In the genomic region with DNA sequence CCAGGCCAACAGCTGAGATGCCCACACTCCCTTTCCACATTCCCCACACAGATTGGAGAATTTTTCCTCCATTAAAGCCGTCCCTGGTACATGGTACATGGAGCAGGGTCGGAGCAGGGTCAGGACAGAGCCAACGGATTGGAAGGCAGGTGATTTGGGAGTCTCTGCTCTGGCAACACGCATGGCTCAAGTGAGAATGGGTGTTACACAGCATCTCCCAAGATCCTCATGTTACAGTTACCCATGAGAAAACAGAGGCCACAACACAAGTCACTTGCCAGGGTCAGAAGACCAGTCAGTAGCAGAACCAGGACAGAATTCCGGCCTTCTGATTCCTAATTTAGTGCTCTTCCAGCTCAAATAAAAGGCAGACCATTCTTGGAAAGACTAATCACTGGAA, we compare ENCODE assay signal across 13 cellular contexts. TPM values are rescaled to one million over a fixed set of nuclear protein-coding genes. Genes with fewer than 3 reads are reported as not detected.
DNase-seq lines count a peak whose midpoint lies in the region; ATAC-seq, FAIRE-seq and TF ChIP-seq lines count a peak whose summit lies in the region.
"Had no signal": no experiment of that assay in that cellular context is flagged by ENCODE, and none has a peak within 500 bp of the region (broad histone marks: within the 10 kb centered on the region; RNA-seq: fewer than 3 reads in every experiment).

No MANE protein-coding gene starts in this region.

- intact Hi-C loops in ascending aorta (cut with DNase I) (loop anchor here (2.0 kb wide), 1 partner anchor 26 kb away; no protein-coding TSS in a partner anchor), sigmoid colon (cut with DNase I) (no loop called here)

- H3K9me3 ChIP-seq in A549, result no peaks in the 10 kb centered on the region
- H3K9me3 ChIP-seq in ascending aorta, result no peaks in the 10 kb centered on the region
- no peaks in the 10 kb centered on the region for H3K9me3 ChIP-seq in right atrium auricular region
- no peaks in the 10 kb centered on the region for H3K9me3 ChIP-seq in sigmoid colon

- no peak for TF ChIP-seq POLR2A in A549 (IDR thresholded peaks at IDR 0.05; ENCODE audit: low read length)
- TF ChIP-seq POLR2A in sigmoid colon (IDR thresholded peaks at IDR 0.05), result no peak

- CTCF ChIA-PET in A549 (lab: Yijun Ruan, JAX), result interaction anchor here (2.1 kb wide), 1 partner anchor 8 kb away, joined by 5 read pairs; a partner anchor contains a TSS

- TF ChIP-seq EP300 in A549 (IDR thresholded peaks at IDR 0.05) (no peak), sigmoid colon (IDR thresholded peaks at IDR 0.05) (no peak)

- peaks cover 14 to 23% of the 10 kb centered on the region in 2 donors for H3K36me3 ChIP-seq in ascending aorta
- peaks cover 14% of the 10 kb centered on the region for H3K36me3 ChIP-seq in right atrium auricular region
- peaks cover 0 to 20% (median 4%) of the 10 kb centered on the region in 4 donors for H3K36me3 ChIP-seq in sigmoid colon

- no peak for FAIRE-seq in A549 (lab: Jason Lieb, UNC)

- 79% methylated on average over 5 of the region's 5 CpGs for WGBS in A549 (ENCODE audit: missing lambda C conversion rate)
- WGBS in sigmoid colon, 2 donors, result 90 to 93% methylated on average over 5 of the region's 5 CpGs

- H3K27me3 ChIP-seq in ascending aorta (no peaks in the 10 kb centered on the region), right atrium auricular region (no peaks in the 10 kb centered on the region), sigmoid colon (no peaks in the 10 kb centered on the region)

- DNase-seq in A549 (ENCODE audit: low read depth in 1 of 2, low spot score in 1 of 2), result no peak
- DNase-seq in ascending aorta (ENCODE audit: low spot score in 2 of 2), result no peak
- DNase-seq in right atrium auricular region (ENCODE audit: low spot score), result no peak
- no peak for DNase-seq in sigmoid colon
- DNase-seq in GM10266 (ENCODE audit: extremely low spot score), result no peak
- DNase-seq in DMS79 (lab: John Stamatoyannopoulos, UW), result no peak
- DNase-seq: activated T-cell treated with anti-CD3 and anti-CD28 coated beads, Interleukin-2, amount 50 U/mL, for 48 hours; cortex of kidney; DND-41; SHP77 treated with DMSO at 0.1 percent for 48 hours had no signal

- TF ChIP-seq CTCF in A549 (IDR thresholded peaks at IDR 0.05), result no peak
- TF ChIP-seq CTCF in ascending aorta (IDR thresholded peaks at IDR 0.05), result no peak
- no peak for TF ChIP-seq CTCF in right atrium auricular region (IDR thresholded peaks at IDR 0.05)
- no peak for TF ChIP-seq CTCF in sigmoid colon (IDR thresholded peaks at IDR 0.05)
- no peak for TF ChIP-seq CTCF in GM10266 (IDR thresholded peaks at IDR 0.05; ENCODE audit: control insufficient read depth, insufficient read depth, low read depth, missing control alignments)

- peak overlapping the region; percentile 36 for H3K4me2 ChIP-seq in A549

- no peak for TF ChIP-seq RAD21 in A549 (conservative IDR thresholded peaks at IDR 0.05 in 1 of 2, IDR thresholded peaks at IDR 0.05 in 1 of 2)

- no peak overlapping the region for H3K4me3 ChIP-seq in A549
- no peak overlapping the region for H3K4me3 ChIP-seq in ascending aorta
- H3K4me3 ChIP-seq in right atrium auricular region, result no peak overlapping the region
- no peak overlapping the region for H3K4me3 ChIP-seq in sigmoid colon

- peak in 1 of 2 experiments; percentile 51; a peak in 3 of 6 replicates for ATAC-seq in A549
- ATAC-seq in GM21786 (IDR thresholded peaks at IDR 0.05; ENCODE audit: unreplicated experiment), result no peak
- ATAC-seq in GM21825 (IDR thresholded peaks at IDR 0.05; ENCODE audit: unreplicated experiment), result no peak
- ATAC-seq: stimulated activated memory B cell treated with anti-CD40 and anti-IgM and Interleukin-4, amounts not matched to agents 10 μg/mL and 1 μg/mL and 100 μg/mL, for 72 hours had no signal

- H3K27ac ChIP-seq in A549 (peak overlapping the region; percentile 89 to 91), ascending aorta (peak overlapping the region; percentile 95 to 96), right atrium auricular region (peak overlapping the region; percentile 87 to 94), sigmoid colon (peak overlapping the region; percentile 72 to 87 (median 74))

- H3K4me1 ChIP-seq in A549 (peaks cover 50% of the 10 kb centered on the region), ascending aorta (peaks cover 5 to 37% of the 10 kb centered on the region in 2 donors), right atrium auricular region (peaks cover 0 to 12% of the 10 kb centered on the region in 2 donors), sigmoid colon (peaks cover 0 to 11% (median 0%) of the 10 kb centered on the region in 4 donors)

- POLR2A ChIA-PET in A549 (lab: Yijun Ruan, JAX), result interaction anchor here (2.1 kb wide), 1 partner anchor 11 kb away, joined by 11 read pairs; a partner anchor contains a TSS

TF ChIP-seq in A549, 52 proteins besides CTCF, POLR2A, EP300 and RAD21 (continues in another document):
- TF ChIP-seq ESRRA (IDR thresholded peaks at IDR 0.05; ENCODE audit: borderline replicate concordance, low read length) (no peak), SREBF2 (IDR thresholded peaks at IDR 0.05) (no peak), ZC3H11A (IDR thresholded peaks at IDR 0.05) (no peak), POLR2AphosphoS2 (conservative IDR thresholded peaks at IDR 0.05; ENCODE audit: low read length) (no peak), BHLHE40 (IDR thresholded peaks at IDR 0.05; ENCODE audit: low read depth, low read length) (no peak), KDM5A (IDR thresholded peaks at IDR 0.05) (no peak), MAZ (IDR thresholded peaks at IDR 0.05; ENCODE audit: borderline replicate concordance, low read depth, low read length) (no peak), EHMT2 (IDR thresholded peaks at IDR 0.05; ENCODE audit: low read depth) (no peak), ZNF302 (CRISPR knock-in tag; IDR thresholded peaks at IDR 0.05) (no peak)
- TF ChIP-seq, protein P1, sequence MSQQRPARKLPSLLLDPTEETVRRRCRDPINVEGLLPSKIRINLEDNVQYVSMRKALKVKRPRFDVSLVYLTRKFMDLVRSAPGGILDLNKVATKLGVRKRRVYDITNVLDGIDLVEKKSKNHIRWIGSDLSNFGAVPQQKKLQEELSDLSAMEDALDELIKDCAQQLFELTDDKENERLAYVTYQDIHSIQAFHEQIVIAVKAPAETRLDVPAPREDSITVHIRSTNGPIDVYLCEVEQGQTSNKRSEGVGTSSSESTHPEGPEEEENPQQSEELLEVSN (IDR thresholded peaks at IDR 0.05; ENCODE audit: borderline replicate concordance, low read depth), result no peak
- TF ChIP-seq, protein P2, sequence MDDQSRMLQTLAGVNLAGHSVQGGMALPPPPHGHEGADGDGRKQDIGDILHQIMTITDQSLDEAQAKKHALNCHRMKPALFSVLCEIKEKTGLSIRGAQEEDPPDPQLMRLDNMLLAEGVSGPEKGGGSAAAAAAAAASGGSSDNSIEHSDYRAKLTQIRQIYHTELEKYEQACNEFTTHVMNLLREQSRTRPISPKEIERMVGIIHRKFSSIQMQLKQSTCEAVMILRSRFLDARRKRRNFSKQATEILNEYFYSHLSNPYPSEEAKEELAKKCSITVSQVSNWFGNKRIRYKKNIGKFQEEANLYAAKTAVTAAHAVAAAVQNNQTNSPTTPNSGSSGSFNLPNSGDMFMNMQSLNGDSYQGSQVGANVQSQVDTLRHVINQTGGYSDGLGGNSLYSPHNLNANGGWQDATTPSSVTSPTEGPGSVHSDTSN (IDR thresholded peaks at IDR 0.05), result no peak
- TF ChIP-seq, protein P3, sequence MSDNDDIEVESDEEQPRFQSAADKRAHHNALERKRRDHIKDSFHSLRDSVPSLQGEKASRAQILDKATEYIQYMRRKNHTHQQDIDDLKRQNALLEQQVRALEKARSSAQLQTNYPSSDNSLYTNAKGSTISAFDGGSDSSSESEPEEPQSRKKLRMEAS (IDR thresholded peaks at IDR 0.05), result no peak

RNA-seq across cellular contexts. Expression of a gene that starts 7.7 kb away (rescaled TPM):
- polyA plus RNA-seq in A549 (2011; rRNA removed) (3.8 and 4.2 TPM in 2 replicates), A549 (2017; fragmentation: RNase III; extraction: RNeasy Plus Mini Kit Qiagen cat#74134 plus additional on column Dnase treatment) (1.5 to 3.0 TPM (median 2.5 TPM) in 3 replicates), sigmoid colon (under 1 TPM in 2 of 3 donors, not detected in 1; 0.13 to 0.46 TPM)
- polyA plus RNA-seq in A549 (2012; cell fraction: cytosol; rRNA removed), result 3.3 and 4.0 TPM in 2 replicates
- polyA plus RNA-seq in A549 (2012; cell fraction: nucleus; rRNA removed), result 8.1 and 8.4 TPM in 2 replicates
- polyA minus RNA-seq in A549 (2011; rRNA and poly(A)+ RNA removed), result 6.7 and 7.1 TPM in 2 replicates
- total RNA-seq in ascending aorta (2.6 TPM), right atrium auricular region (not detected), sigmoid colon (under 1 TPM in 1 of 4 donors, not detected in 3; 0.28 TPM)

RNA-seq across cellular contexts. Expression of a gene that starts 10.5 kb away (rescaled TPM):
- polyA plus RNA-seq in A549 (2011; rRNA removed), result 6.7 TPM in 2 replicates
- polyA plus RNA-seq in A549 (2012; cell fraction: cytosol; rRNA removed), result 10.2 and 14.3 TPM in 2 replicates
- polyA plus RNA-seq in A549 (2012; cell fraction: nucleus; rRNA removed), result 22.6 and 32.4 TPM in 2 replicates
- polyA plus RNA-seq in A549 (2017; fragmentation: RNase III; extraction: RNeasy Plus Mini Kit Qiagen cat#74134 plus additional on column Dnase treatment), result 14.0 to 16.7 TPM (median 16.5 TPM) in 3 replicates
- polyA minus RNA-seq in A549 (2011; rRNA and poly(A)+ RNA removed), result 16.4 and 28.9 TPM in 2 replicates
- total RNA-seq in ascending aorta, result 9.7 TPM
- 1 to 10 TPM; 6.0 to 9.6 TPM for total RNA-seq in right atrium auricular region
- 10 to 100 TPM in 2 of 4 donors, 1 to 10 TPM in 2; 4.3 to 12.8 (median 9.2) TPM for total RNA-seq in sigmoid colon
- 10 to 100 TPM in 1 of 3 donors, 1 to 10 TPM in 2; 6.2 to 10.7 (median 8.4) TPM for polyA plus RNA-seq in sigmoid colon

RNA-seq across cellular contexts. Expression of a gene that starts 10.9 kb away (rescaled TPM):
- polyA plus RNA-seq in A549 (2011; rRNA removed), result 17.2 and 33.4 TPM in 2 replicates
- polyA plus RNA-seq in A549 (2012; cell fraction: cytosol; rRNA removed), result 24.6 and 30.9 TPM in 2 replicates
- polyA plus RNA-seq in A549 (2012; cell fraction: nucleus; rRNA removed), result 44.0 and 48.5 TPM in 2 replicates
- polyA plus RNA-seq in A549 (2017; fragmentation: RNase III; extraction: RNeasy Plus Mini Kit Qiagen cat#74134 plus additional on column Dnase treatment), result 34.8 to 35.9 TPM (median 35.2 TPM) in 3 replicates
- polyA minus RNA-seq in A549 (2011; rRNA and poly(A)+ RNA removed), result 103 and 114 TPM in 2 replicates
- total RNA-seq in ascending aorta, result 104 TPM
- total RNA-seq in right atrium auricular region, result 100 to 1,000 TPM in 1 of 2 donors, 10 to 100 TPM in 1; 88.1 to 117 TPM
- 10 to 100 TPM; 37.5 to 78.2 (median 57.3) TPM for total RNA-seq in sigmoid colon
- polyA plus RNA-seq in sigmoid colon, result 10 to 100 TPM; 25.0 to 41.2 (median 30.6) TPM
